In the genomic region with DNA sequence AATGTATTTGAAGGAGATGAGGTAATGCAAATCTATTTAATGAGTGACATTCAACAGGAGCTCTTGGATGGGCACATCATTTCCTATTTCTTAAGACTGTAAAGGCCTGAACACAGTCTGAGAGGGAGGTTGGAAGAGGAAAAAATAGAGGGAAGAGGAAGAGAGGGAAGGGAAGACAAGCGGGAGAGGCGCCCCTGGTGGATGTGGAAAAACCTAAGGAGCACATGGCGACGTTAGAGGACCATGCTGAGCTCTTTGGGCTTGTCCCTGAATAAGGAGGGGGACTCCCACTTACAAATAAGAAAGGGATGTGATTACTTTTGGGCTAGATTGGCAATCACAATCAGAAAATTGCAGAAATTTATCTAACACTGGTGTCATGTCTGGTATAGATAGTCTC, we compare ENCODE assay signal across 3 cellular contexts.
TF ChIP-seq lines count a peak whose summit lies in the region.

No MANE protein-coding gene starts in this region.

TF ChIP-seq in SK-N-SH, 30 proteins besides CTCF, POLR2A, EP300 and RAD21:
- TF ChIP-seq NFIC (IDR thresholded peaks at IDR 0.05; ENCODE audit: borderline replicate concordance) (no peak), JUND (IDR thresholded peaks at IDR 0.05) (no peak), ELF1 (IDR thresholded peaks at IDR 0.05) (no peak), CHD2 (IDR thresholded peaks at IDR 0.05; ENCODE audit: low read length, partially characterized antibody) (no peak), EZH2phosphoT487 (IDR thresholded peaks at IDR 0.05; ENCODE audit: borderline replicate concordance, low read depth) (no peak), GABPA (IDR thresholded peaks at IDR 0.05; ENCODE audit: low read depth) (no peak), FOXM1 (IDR thresholded peaks at IDR 0.05; ENCODE audit: low read depth) (no peak), RCOR1 (IDR thresholded peaks at IDR 0.05; ENCODE audit: low read length) (no peak), FOSL2 (IDR thresholded peaks at IDR 0.05; ENCODE audit: borderline replicate concordance, low read depth) (no peak), FOXJ3 (CRISPR knock-in tag; IDR thresholded peaks at IDR 0.05) (no peak)
- TF ChIP-seq, protein P1, sequence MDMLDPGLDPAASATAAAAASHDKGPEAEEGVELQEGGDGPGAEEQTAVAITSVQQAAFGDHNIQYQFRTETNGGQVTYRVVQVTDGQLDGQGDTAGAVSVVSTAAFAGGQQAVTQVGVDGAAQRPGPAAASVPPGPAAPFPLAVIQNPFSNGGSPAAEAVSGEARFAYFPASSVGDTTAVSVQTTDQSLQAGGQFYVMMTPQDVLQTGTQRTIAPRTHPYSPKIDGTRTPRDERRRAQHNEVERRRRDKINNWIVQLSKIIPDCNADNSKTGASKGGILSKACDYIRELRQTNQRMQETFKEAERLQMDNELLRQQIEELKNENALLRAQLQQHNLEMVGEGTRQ (IDR thresholded peaks at IDR 0.05; ENCODE audit: borderline replicate concordance, low read depth, low read length): no peak
- TF ChIP-seq, protein P2, sequence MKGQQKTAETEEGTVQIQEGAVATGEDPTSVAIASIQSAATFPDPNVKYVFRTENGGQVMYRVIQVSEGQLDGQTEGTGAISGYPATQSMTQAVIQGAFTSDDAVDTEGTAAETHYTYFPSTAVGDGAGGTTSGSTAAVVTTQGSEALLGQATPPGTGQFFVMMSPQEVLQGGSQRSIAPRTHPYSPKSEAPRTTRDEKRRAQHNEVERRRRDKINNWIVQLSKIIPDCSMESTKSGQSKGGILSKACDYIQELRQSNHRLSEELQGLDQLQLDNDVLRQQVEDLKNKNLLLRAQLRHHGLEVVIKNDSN (IDR thresholded peaks at IDR 0.05; ENCODE audit: borderline replicate concordance, low read depth): no peak
TF ChIP-seq in SK-N-SH: peak in this region for 0.

TF ChIP-seq in SK-N-SH treated with all-trans-retinoic acid at 6 μM for 48 hours, 23 proteins besides CTCF, POLR2A, EP300 and RAD21:
- TF ChIP-seq RARB (CRISPR knock-in tag; IDR thresholded peaks at IDR 0.05) (no peak), PPARA (CRISPR knock-in tag; IDR thresholded peaks at IDR 0.05; ENCODE audit: borderline replicate concordance) (no peak), ESRRG (CRISPR knock-in tag; IDR thresholded peaks at IDR 0.05) (no peak), ZFP3 (CRISPR knock-in tag; IDR thresholded peaks at IDR 0.05) (no peak), TCF4 (CRISPR knock-in tag; IDR thresholded peaks at IDR 0.05; ENCODE audit: borderline replicate concordance) (no peak), BACH2 (CRISPR knock-in tag; IDR thresholded peaks at IDR 0.05; ENCODE audit: borderline replicate concordance) (no peak), GLIS3 (CRISPR knock-in tag; IDR thresholded peaks at IDR 0.05) (no peak), ISL1 (CRISPR knock-in tag; IDR thresholded peaks at IDR 0.05) (no peak), ZFP30 (CRISPR knock-in tag; IDR thresholded peaks at IDR 0.05) (no peak), ZNF70 (CRISPR knock-in tag; IDR thresholded peaks at IDR 0.05) (no peak)
- TF ChIP-seq, protein P3, sequence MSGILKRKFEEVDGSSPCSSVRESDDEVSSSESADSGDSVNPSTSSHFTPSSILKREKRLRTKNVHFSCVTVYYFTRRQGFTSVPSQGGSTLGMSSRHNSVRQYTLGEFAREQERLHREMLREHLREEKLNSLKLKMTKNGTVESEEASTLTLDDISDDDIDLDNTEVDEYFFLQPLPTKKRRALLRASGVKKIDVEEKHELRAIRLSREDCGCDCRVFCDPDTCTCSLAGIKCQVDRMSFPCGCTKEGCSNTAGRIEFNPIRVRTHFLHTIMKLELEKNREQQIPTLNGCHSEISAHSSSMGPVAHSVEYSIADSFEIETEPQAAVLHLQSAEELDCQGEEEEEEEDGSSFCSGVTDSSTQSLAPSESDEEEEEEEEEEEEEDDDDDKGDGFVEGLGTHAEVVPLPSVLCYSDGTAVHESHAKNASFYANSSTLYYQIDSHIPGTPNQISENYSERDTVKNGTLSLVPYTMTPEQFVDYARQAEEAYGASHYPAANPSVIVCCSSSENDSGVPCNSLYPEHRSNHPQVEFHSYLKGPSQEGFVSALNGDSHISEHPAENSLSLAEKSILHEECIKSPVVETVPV (CRISPR knock-in tag; IDR thresholded peaks at IDR 0.05): no peak
- TF ChIP-seq, protein P4, sequence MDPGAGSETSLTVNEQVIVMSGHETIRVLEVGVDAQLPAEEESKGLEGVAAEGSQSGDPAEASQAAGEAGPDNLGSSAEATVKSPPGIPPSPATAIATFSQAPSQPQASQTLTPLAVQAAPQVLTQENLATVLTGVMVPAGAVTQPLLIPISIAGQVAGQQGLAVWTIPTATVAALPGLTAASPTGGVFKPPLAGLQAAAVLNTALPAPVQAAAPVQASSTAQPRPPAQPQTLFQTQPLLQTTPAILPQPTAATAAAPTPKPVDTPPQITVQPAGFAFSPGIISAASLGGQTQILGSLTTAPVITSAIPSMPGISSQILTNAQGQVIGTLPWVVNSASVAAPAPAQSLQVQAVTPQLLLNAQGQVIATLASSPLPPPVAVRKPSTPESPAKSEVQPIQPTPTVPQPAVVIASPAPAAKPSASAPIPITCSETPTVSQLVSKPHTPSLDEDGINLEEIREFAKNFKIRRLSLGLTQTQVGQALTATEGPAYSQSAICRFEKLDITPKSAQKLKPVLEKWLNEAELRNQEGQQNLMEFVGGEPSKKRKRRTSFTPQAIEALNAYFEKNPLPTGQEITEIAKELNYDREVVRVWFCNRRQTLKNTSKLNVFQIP (CRISPR knock-in tag; IDR thresholded peaks at IDR 0.05; ENCODE audit: borderline replicate concordance, low read depth): no peak

TF ChIP-seq in H1, 55 proteins besides CTCF, POLR2A, EP300 and RAD21:
- TF ChIP-seq, protein P5, sequence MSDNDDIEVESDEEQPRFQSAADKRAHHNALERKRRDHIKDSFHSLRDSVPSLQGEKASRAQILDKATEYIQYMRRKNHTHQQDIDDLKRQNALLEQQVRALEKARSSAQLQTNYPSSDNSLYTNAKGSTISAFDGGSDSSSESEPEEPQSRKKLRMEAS (IDR thresholded peaks at IDR 0.05): peak; percentile 81
- TF ChIP-seq, protein P6, sequence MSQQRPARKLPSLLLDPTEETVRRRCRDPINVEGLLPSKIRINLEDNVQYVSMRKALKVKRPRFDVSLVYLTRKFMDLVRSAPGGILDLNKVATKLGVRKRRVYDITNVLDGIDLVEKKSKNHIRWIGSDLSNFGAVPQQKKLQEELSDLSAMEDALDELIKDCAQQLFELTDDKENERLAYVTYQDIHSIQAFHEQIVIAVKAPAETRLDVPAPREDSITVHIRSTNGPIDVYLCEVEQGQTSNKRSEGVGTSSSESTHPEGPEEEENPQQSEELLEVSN (IDR thresholded peaks at IDR 0.05): peak; percentile 87
- no peak for TF ChIP-seq POLR2AphosphoS5 (IDR thresholded peaks at IDR 0.05; ENCODE audit: low read depth, low read length)
TF ChIP-seq in H1: peak in this region for 2.
